Comparison of ENCODE assay signal across 5 cellular contexts in genomic region chr9:35152926-35153325, GRCh38.
"Had no signal": no experiment of that assay in that cellular context is flagged by ENCODE, and none has a peak within 500 bp of the region (broad histone marks: within the 10 kb centered on the region; RNA-seq: fewer than 3 reads in every experiment).

No MANE protein-coding gene starts in this region.

- ATAC-seq: GM23338, HepG2 had no signal

- DNase-seq: H9, HCEC 1CT, KBM-7 had no signal

- H3K4me3 ChIP-seq: GM23338 had no signal
